25 cellular contexts compared by ENCODE assay signal in the genomic region with DNA sequence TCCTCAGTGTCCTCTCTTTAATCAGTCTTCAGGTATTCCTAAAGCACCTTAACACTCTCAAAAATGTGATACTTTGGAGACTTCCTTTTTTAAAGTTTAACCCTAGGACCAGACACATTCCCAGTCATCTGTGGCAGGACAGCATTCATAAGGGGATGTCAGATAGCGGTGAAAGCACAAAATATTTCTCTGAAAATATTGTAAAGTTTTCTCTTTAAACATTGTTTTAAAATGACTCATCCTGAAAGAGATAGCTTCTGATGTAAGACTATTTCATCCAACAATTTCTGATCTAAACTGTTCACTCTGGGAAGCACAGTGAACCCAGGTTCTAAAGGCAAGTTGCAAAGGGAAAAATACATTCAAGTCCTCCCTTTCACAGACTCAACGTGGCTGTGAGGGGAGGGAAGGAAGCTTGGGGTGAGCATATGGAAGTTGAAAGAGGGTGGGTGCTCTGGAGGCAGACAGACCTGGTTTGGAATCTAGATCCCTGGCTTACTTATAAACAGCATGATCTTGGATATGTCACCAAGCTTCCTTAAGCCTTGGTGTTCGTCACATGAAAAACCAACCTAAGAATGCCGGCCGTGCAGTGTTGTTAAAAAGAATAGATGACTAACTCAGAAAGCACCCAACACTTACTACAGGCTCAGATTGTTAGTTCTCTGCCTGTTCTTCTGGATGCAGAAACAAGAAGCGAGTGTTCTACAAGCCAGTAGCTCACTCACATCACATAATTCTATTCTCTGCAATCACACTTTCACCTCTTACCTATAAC. TPM values are rescaled to one million over a fixed set of nuclear protein-coding genes. Genes with fewer than 3 reads are reported as not detected.
DNase-seq lines count a peak whose midpoint lies in the region; TF ChIP-seq lines count a peak whose summit lies in the region.
"Had no signal": no experiment of that assay in that cellular context is flagged by ENCODE, and none has a peak within 500 bp of the region (broad histone marks: within the 10 kb centered on the region; RNA-seq: fewer than 3 reads in every experiment).

No MANE protein-coding gene starts in this region.

- no peak overlapping the region for H4K91ac ChIP-seq in mesenchymal stem cell (ENCODE audit: low read length)

- H3K27me3 ChIP-seq in BLaER1: no peaks in the 10 kb centered on the region
- no peaks in the 10 kb centered on the region for H3K27me3 ChIP-seq in brain microvascular endothelial cell (replicated peaks)
- peaks cover 0 to 28% of the 10 kb centered on the region in 2 experiments for H3K27me3 ChIP-seq in mesenchymal stem cell (ENCODE audit: control insufficient read depth in 1 of 2, insufficient read depth in 1 of 2, low read length in 2 of 2)
- peaks cover 34% of the 10 kb centered on the region for H3K27me3 ChIP-seq in SJCRH30

- no peaks in the 10 kb centered on the region for H3K36me3 Mint-ChIP-seq in activated naive CD4-positive, alpha-beta T cell treated with anti-CD3 and anti-CD28 coated beads for 36 hours (ENCODE audit: low read depth)
- H3K36me3 Mint-ChIP-seq: stimulated activated effector memory CD8-positive, alpha-beta T cell treated with anti-CD3 and anti-CD28 coated beads, Interleukin-12 subunit alpha, Interleukin-12 subunit beta, amount 100 ng/mL, for 72 hours had no signal

- H3K27me3 Mint-ChIP-seq in activated naive CD4-positive, alpha-beta T cell treated with anti-CD3 and anti-CD28 coated beads for 36 hours (ENCODE audit: low read depth): no peaks in the 10 kb centered on the region

- H3K27ac ChIP-seq in BLaER1 (no peak overlapping the region), brain microvascular endothelial cell (peak overlapping the region; percentile 57), mesenchymal stem cell (ENCODE audit: low read length, poor library complexity, severe bottlenecking) (peak overlapping the region; percentile 94), SJCRH30 (no peak overlapping the region)
- H3K27ac ChIP-seq: dorsolateral prefrontal cortex, heart right ventricle, upper lobe of right lung had no signal

- H2BK15ac ChIP-seq in mesenchymal stem cell (ENCODE audit: low read depth, poor library complexity, severe bottlenecking): no peak overlapping the region

- intact Hi-C loops in activated naive CD4-positive, alpha-beta T cell treated with anti-CD3 and anti-CD28 coated beads for 36 hours (cut with micrococcal nuclease): no loop called here

- H2BK120ac ChIP-seq in mesenchymal stem cell (ENCODE audit: low read depth, low read length): no peak overlapping the region

- H3K9me3 ChIP-seq in BLaER1 (peaks cover 4% of the 10 kb centered on the region; the same call in 1 of the 2 replicates), mesenchymal stem cell (ENCODE audit: control insufficient read depth, low read length) (no peaks in the 10 kb centered on the region), SJCRH30 (replicated peaks) (no peaks in the 10 kb centered on the region)
- H3K9me3 ChIP-seq: Caco-2, heart right ventricle, upper lobe of right lung had no signal

- no peak overlapping the region for H2AFZ ChIP-seq in mesenchymal stem cell (ENCODE audit: low read depth, low read length)

- no peak overlapping the region for H4K8ac ChIP-seq in mesenchymal stem cell (ENCODE audit: low read length)

- peaks cover 74% of the 10 kb centered on the region for H4K20me1 ChIP-seq in BLaER1

- peaks cover 30% of the 10 kb centered on the region for H3K79me1 ChIP-seq in mesenchymal stem cell (replicated peaks; ENCODE audit: low read length, poor library complexity, severe bottlenecking)

- CTCF ChIA-PET in activated naive CD4-positive, alpha-beta T cell treated with anti-CD3 and anti-CD28 coated beads for 36 hours (lab: Charles Lee): interaction anchor here (1.2 kb wide), 1 partner anchor 26 kb away, joined by 3 read pairs; no protein-coding TSS in a partner anchor

- H3K4me2 ChIP-seq in BLaER1 (peak overlapping the region; percentile 25), mesenchymal stem cell (ENCODE audit: low read length, poor library complexity, severe bottlenecking) (peak overlapping the region; percentile 60)

- in situ Hi-C loops in brain microvascular endothelial cell (cut with HindIII; ENCODE audit: low pct_ligation_motif_present, low sequenced_read_pairs): no loop called here

- no peak overlapping the region for H3K23ac ChIP-seq in mesenchymal stem cell (ENCODE audit: low read length in 2 of 2)

- no peak overlapping the region for H3K14ac ChIP-seq in mesenchymal stem cell (ENCODE audit: low read length in 2 of 2)

- H3K4ac ChIP-seq in mesenchymal stem cell (ENCODE audit: low read depth in 1 of 2, low read length in 2 of 2): no peak overlapping the region

- no peaks in the 10 kb centered on the region for H3K9me3 Mint-ChIP-seq in activated naive CD4-positive, alpha-beta T cell treated with anti-CD3 and anti-CD28 coated beads for 36 hours
- H3K9me3 Mint-ChIP-seq: activated T-cell treated with anti-CD3 and anti-CD28 coated beads, Interleukin-2, amount 50 U/mL, for 4 hours; stimulated activated effector memory CD8-positive, alpha-beta T cell treated with anti-CD3 and anti-CD28 coated beads, Interleukin-12 subunit alpha, Interleukin-12 subunit beta, amount 100 ng/mL, for 72 hours; T-helper 1 cell treated with Interleukin-12 subunit alpha and Interleukin-12 subunit beta and Interleukin-4 antibody, amounts not matched to agents 30 μg/mL and 1 μg/mL, for 36 hours had no signal

- 48% methylated on average over 5 of the region's 6 CpGs for WGBS in mesenchymal stem cell

- H2BK12ac ChIP-seq in mesenchymal stem cell (ENCODE audit: low read length in 2 of 2): no peak overlapping the region

- H3K4me1 Mint-ChIP-seq in activated naive CD4-positive, alpha-beta T cell treated with anti-CD3 and anti-CD28 coated beads for 36 hours (ENCODE audit: low read depth): no peaks in the 10 kb centered on the region
- H3K4me1 Mint-ChIP-seq: activated CD4-positive, alpha-beta T cell treated with anti-CD3 and anti-CD28 coated beads for 36 hours; stimulated activated effector memory CD8-positive, alpha-beta T cell treated with anti-CD3 and anti-CD28 coated beads, Interleukin-12 subunit alpha, Interleukin-12 subunit beta, amount 100 ng/mL, for 72 hours had no signal

- H3K4me3 Mint-ChIP-seq in activated naive CD4-positive, alpha-beta T cell treated with anti-CD3 and anti-CD28 coated beads for 36 hours: no peak overlapping the region
- H3K4me3 Mint-ChIP-seq: activated CD4-positive, alpha-beta T cell treated with anti-CD3 and anti-CD28 coated beads for 36 hours; activated T-cell treated with anti-CD3 and anti-CD28 coated beads, Interleukin-2, amount 50 U/mL, for 4 hours; stimulated activated effector memory CD8-positive, alpha-beta T cell treated with anti-CD3 and anti-CD28 coated beads, Interleukin-12 subunit alpha, Interleukin-12 subunit beta, amount 100 ng/mL, for 72 hours; T-helper 1 cell treated with Interleukin-12 subunit alpha and Interleukin-12 subunit beta and Interleukin-4 antibody, amounts not matched to agents 30 μg/mL and 1 μg/mL, for 36 hours had no signal

- H3K4me3 ChIP-seq in BLaER1 (no peak overlapping the region), brain microvascular endothelial cell (ENCODE audit: low read depth, low read length) (no peak overlapping the region), mesenchymal stem cell (ENCODE audit: insufficient read depth in 1 of 2, low read depth in 1 of 2, low read length in 2 of 2) (no peak overlapping the region), SJCRH30 (no peak overlapping the region)
- H3K4me3 ChIP-seq: dorsolateral prefrontal cortex, heart right ventricle, upper lobe of right lung had no signal

- peak overlapping the region; percentile 71 for H2AK5ac ChIP-seq in mesenchymal stem cell (ENCODE audit: low read length, severe bottlenecking)

- H3K36me3 ChIP-seq in BLaER1: peaks cover 21% of the 10 kb centered on the region
- no peaks in the 10 kb centered on the region for H3K36me3 ChIP-seq in brain microvascular endothelial cell (replicated peaks)
- H3K36me3 ChIP-seq in mesenchymal stem cell (ENCODE audit: control insufficient read depth in 1 of 2, insufficient read depth in 2 of 2, low read depth in 1 of 2, low read length in 2 of 2): peaks cover 0 to 9% of the 10 kb centered on the region in 2 experiments
- no peaks in the 10 kb centered on the region for H3K36me3 ChIP-seq in SJCRH30
- H3K36me3 ChIP-seq: heart right ventricle, upper lobe of right lung had no signal

- no peak overlapping the region for H3K18ac ChIP-seq in mesenchymal stem cell (ENCODE audit: low read depth in 1 of 2, low read length in 2 of 2)

- H3K27ac Mint-ChIP-seq in activated naive CD4-positive, alpha-beta T cell treated with anti-CD3 and anti-CD28 coated beads for 36 hours: no peak overlapping the region
- H3K27ac Mint-ChIP-seq: activated CD4-positive, alpha-beta T cell treated with anti-CD3 and anti-CD28 coated beads for 36 hours; stimulated activated effector memory CD8-positive, alpha-beta T cell treated with anti-CD3 and anti-CD28 coated beads, Interleukin-12 subunit alpha, Interleukin-12 subunit beta, amount 100 ng/mL, for 72 hours; T-helper 1 cell treated with Interleukin-12 subunit alpha and Interleukin-12 subunit beta and Interleukin-4 antibody, amounts not matched to agents 30 μg/mL and 1 μg/mL, for 36 hours had no signal

- H3K4me1 ChIP-seq in BLaER1 (peaks cover 94% of the 10 kb centered on the region), mesenchymal stem cell (ENCODE audit: control insufficient read depth, insufficient read depth, low read depth, low read length) (peaks cover 39% of the 10 kb centered on the region), SJCRH30 (no peaks in the 10 kb centered on the region)
- H3K4me1 ChIP-seq: Caco-2, upper lobe of right lung had no signal

- DNase-seq in HK-2 (ENCODE audit: unreplicated experiment): peak; percentile 53
- DNase-seq in brain microvascular endothelial cell: peak; percentile 75
- DNase-seq in mesenchymal stem cell: no peak
- no peak for DNase-seq in activated naive CD4-positive, alpha-beta T cell treated with anti-CD3 and anti-CD28 coated beads for 36 hours
- DNase-seq in H4 (ENCODE audit: low spot score): no peak
- DNase-seq in Kasumi-1 (lab: John Stamatoyannopoulos, UW): no peak
- DNase-seq in SJCRH30: no peak
- DNase-seq: activated CD4-positive, alpha-beta T cell treated with anti-CD3 and anti-CD28 coated beads for 36 hours; activated T-cell treated with anti-CD3 and anti-CD28 coated beads, Interleukin-2, amount 50 U/mL, for 4 hours; amniotic stem cell; Caco-2; caudate nucleus; dorsolateral prefrontal cortex; heart right ventricle; KG1; mesendoderm; NCI-H1417 treated with DMSO at 0.1 percent for 48 hours; NCI-H510A treated with DMSO at 0.1 percent for 48 hours; NK-92 treated with Interleukin-12 subunit alpha and Interleukin-12 subunit beta, amount 100 ng/mL, for 24 hours; nucleus accumbens; upper lobe of right lung had no signal

- H3K9ac ChIP-seq in BLaER1 (no peak overlapping the region), mesenchymal stem cell (ENCODE audit: low read length) (no peak overlapping the region)

- H2BK5ac ChIP-seq in mesenchymal stem cell (ENCODE audit: low read depth, low read length, poor library complexity, severe bottlenecking): peak overlapping the region; percentile 69

- TF ChIP-seq CTCF in brain microvascular endothelial cell (IDR thresholded peaks at IDR 0.05; ENCODE audit: low read depth, low read length, missing control alignments): no peak

RNA-seq across cellular contexts. Expression of a gene that starts 12.1 kb away (rescaled TPM):
- 0.15 TPM for polyA plus RNA-seq in mesenchymal stem cell (2013, experiment 1 of 2)
- polyA plus RNA-seq in mesenchymal stem cell (2013, experiment 2 of 2): 0.16 TPM
- 1 to 10 TPM; 1.1 to 1.5 TPM for total RNA-seq in activated naive CD4-positive, alpha-beta T cell treated with anti-CD3 and anti-CD28 coated beads for 36 hours
- total RNA-seq in H4 (2014; rRNA removed; shearing (Covaris generic)): 12.2 and 12.9 TPM in 2 replicates
- total RNA-seq in SJCRH30 (2014; rRNA removed; shearing (Covaris generic)): not detected in 2 replicates
- total RNA-seq: Caco-2, pulmonary artery endothelial cell had no signal

Comparison
In these comparisons a context has a peak if more than half of its experiments do, and no peak if none do; other contexts are left out.
1. H3K27ac ChIP-seq: peak in brain microvascular endothelial cell (single experiment) and mesenchymal stem cell (single experiment); none in BLaER1 (single experiment) and SJCRH30 (single experiment).
2. DNase-seq: peak in HK-2 (single experiment) and brain microvascular endothelial cell (single experiment); none in mesenchymal stem cell (single experiment), activated naive CD4-positive, alpha-beta T cell treated with anti-CD3 and anti-CD28 coated beads for 36 hours (single experiment), H4 (single experiment), Kasumi-1 (0 of 2) and SJCRH30 (0 of 2).